ENCODE assay signal across 12 cellular contexts in genomic region chr10:4051408-4052151, GRCh38.
A peak's percentile ranks its signal among the peaks of the same experiment; 100 is the strongest.
DNase-seq lines count a peak whose midpoint lies in the region; ATAC-seq, FAIRE-seq and TF ChIP-seq lines count a peak whose summit lies in the region.
"Had no signal": no experiment of that assay in that cellular context is flagged by ENCODE, and none has a peak within 500 bp of the region (broad histone marks: within the 10 kb centered on the region; RNA-seq: fewer than 3 reads in every experiment).

No MANE protein-coding gene starts in this region.

- H2AFZ ChIP-seq in K562 (ENCODE audit: low read depth, low read length): peak overlapping the region; percentile 63
- peak overlapping the region; percentile 20 for H2AFZ ChIP-seq in hepatocyte

- no peak overlapping the region for H3K4me3 Mint-ChIP-seq in naive thymus-derived CD4-positive, alpha-beta T cell
- H3K4me3 Mint-ChIP-seq: activated naive CD8-positive, alpha-beta T cell had no signal

- CTCF ChIA-PET in K562 (lab: Yijun Ruan, JAX; ENCODE audit: low intra/inter-chr PET ratio): no interaction called here
- CTCF ChIA-PET in naive thymus-derived CD4-positive, alpha-beta T cell (lab: Charles Lee): interaction anchor here (0.6 kb wide), 2 partner anchors 29 to 980 kb away, joined by 3 to 4 read pairs; no protein-coding TSS in a partner anchor

- H3K4me2 ChIP-seq in K562 (ENCODE audit: insufficient read depth, low read length): 0 out of 2 replicates have a peak overlapping the region, but pooled peaks have one; percentile 6
- peak overlapping the region; percentile 42 for H3K4me2 ChIP-seq in hepatocyte

- H3K4me1 ChIP-seq in K562 (replicated peaks in 1 of 2; ENCODE audit: control insufficient read depth in 2 of 2, insufficient read depth in 2 of 2, low read length in 2 of 2) (no peaks in the 10 kb centered on the region), hepatocyte (ENCODE audit: insufficient read depth) (no peaks in the 10 kb centered on the region), sigmoid colon (peaks cover 4 to 65% (median 33%) of the 10 kb centered on the region in 4 donors)
- no peaks in the 10 kb centered on the region for H3K4me1 ChIP-seq in naive thymus-derived CD4-positive, alpha-beta T cell (ENCODE audit: control insufficient read depth in 2 of 2, insufficient read depth in 2 of 2, low read length in 2 of 2)

- intact Hi-C loops in K562 (cut with micrococcal nuclease): no loop called here
- intact Hi-C loops in sigmoid colon (cut with DNase I): no loop called here
- intact Hi-C loops in naive thymus-derived CD4-positive, alpha-beta T cell (cut with micrococcal nuclease): no loop called here

- H4K20me1 ChIP-seq in K562 (replicated peaks; ENCODE audit: control insufficient read depth, insufficient read depth, low read length) (no peaks in the 10 kb centered on the region), hepatocyte (ENCODE audit: insufficient read depth, poor library complexity, severe bottlenecking) (no peaks in the 10 kb centered on the region)

- peak; percentile 36 for ATAC-seq in K562
- no peak for ATAC-seq in naive thymus-derived CD4-positive, alpha-beta T cell

- peaks cover 0 to 7% (median 0%) of the 10 kb centered on the region in 11 donors for H3K9me3 Mint-ChIP-seq in naive thymus-derived CD4-positive, alpha-beta T cell

- H3K27me3 ChIP-seq in K562 (ENCODE audit: control insufficient read depth in 2 of 2, insufficient read depth in 2 of 2, low read length in 2 of 2) (peaks cover 0 to 6% of the 10 kb centered on the region in 2 experiments; a peak in 1 of 5 replicates), hepatocyte (no peaks in the 10 kb centered on the region), sigmoid colon (no peaks in the 10 kb centered on the region)
- no peaks in the 10 kb centered on the region for H3K27me3 ChIP-seq in naive thymus-derived CD4-positive, alpha-beta T cell (ENCODE audit: control insufficient read depth in 2 of 2, insufficient read depth in 2 of 2, low read length in 2 of 2)

- 12% methylated on average over 12 of the region's 13 CpGs for WGBS in K562 (ENCODE audit: insufficient coverage, low coverage, missing lambda C conversion rate)
- 87% methylated on average over 13 of the region's 13 CpGs for WGBS in hepatocyte (ENCODE audit: low lambda C conversion rate, missing lambda C conversion rate)
- 67 to 74% methylated on average over 13 of the region's 13 CpGs for WGBS in sigmoid colon, 2 donors

- H3K79me2 ChIP-seq in K562 (ENCODE audit: control insufficient read depth, insufficient read depth, low read length): no peaks in the 10 kb centered on the region
- no peaks in the 10 kb centered on the region for H3K79me2 ChIP-seq in hepatocyte

- DNase-seq in EH (ENCODE audit: low read depth) (peak; percentile 43), K562 (ENCODE audit: extremely low read depth in 1 of 4, low spot score in 3 of 4) (no peak), hepatocyte (ENCODE audit: low spot score) (no peak), sigmoid colon (no peak), RKO (ENCODE audit: low spot score) (no peak), UCSD-AML1 (lab: John Stamatoyannopoulos, UW; ENCODE audit: unreplicated experiment) (no peak), nucleus accumbens (lab: John Stamatoyannopoulos, UW) (no peak)
- no peak for DNase-seq in naive thymus-derived CD4-positive, alpha-beta T cell
- DNase-seq: activated CD4-positive, CD25-positive, alpha-beta regulatory T cell treated with anti-CD3 and anti-CD28 coated beads, Interleukin-2, amount 50 U/mL, for 72 hours; NCI-H1417 had no signal

- no peak for TF ChIP-seq RAD21 in K562 (CRISPR knock-in tag; conservative IDR thresholded peaks at IDR 0.05 in 1 of 2, IDR thresholded peaks at IDR 0.05 in 1 of 2)

- BruUV-seq in K562 (replicated peaks; lab: Mats Ljungman, UMichigan): no TSS peak

- in situ Hi-C loops in K562 (cut with MboI): no loop called here

- H3K36me3 Mint-ChIP-seq in naive thymus-derived CD4-positive, alpha-beta T cell: peaks cover 0 to 7% (median 0%) of the 10 kb centered on the region in 5 donors
- H3K36me3 Mint-ChIP-seq: activated naive CD8-positive, alpha-beta T cell had no signal

- H3K36me3 ChIP-seq in K562 (ENCODE audit: control insufficient read depth, insufficient read depth, low read length) (no peaks in the 10 kb centered on the region), hepatocyte (replicated peaks; ENCODE audit: insufficient read depth, low read depth) (no peaks in the 10 kb centered on the region), sigmoid colon (no peaks in the 10 kb centered on the region)
- H3K36me3 ChIP-seq in naive thymus-derived CD4-positive, alpha-beta T cell (ENCODE audit: control insufficient read depth in 2 of 3, insufficient read depth in 3 of 3, low read length in 3 of 3): no peaks in the 10 kb centered on the region

- H3K27ac Mint-ChIP-seq in naive thymus-derived CD4-positive, alpha-beta T cell: no peak overlapping the region
- H3K27ac Mint-ChIP-seq: activated naive CD8-positive, alpha-beta T cell had no signal

- POLR2A ChIA-PET in K562 (lab: Yijun Ruan, JAX): interaction anchor here (0.6 kb wide), 1 partner anchor 268 kb away, joined by 5 read pairs; no protein-coding TSS in a partner anchor
- POLR2A ChIA-PET in naive thymus-derived CD4-positive, alpha-beta T cell (lab: Charles Lee): interaction anchor here (0.7 kb wide), 1 partner anchor 769 kb away, joined by 6 read pairs; no protein-coding TSS in a partner anchor

- TF ChIP-seq POLR2A in K562 (conservative IDR thresholded peaks at IDR 0.05) (no peak), sigmoid colon (IDR thresholded peaks at IDR 0.05) (no peak)

- H3K27me3 Mint-ChIP-seq in naive thymus-derived CD4-positive, alpha-beta T cell: peaks cover 0 to 4% (median 2%) of the 10 kb centered on the region in 5 donors
- H3K27me3 Mint-ChIP-seq: activated naive CD8-positive, alpha-beta T cell had no signal

- H3K27ac ChIP-seq in K562 (ENCODE audit: extremely low read depth, low read depth, low read length) (no peak overlapping the region), hepatocyte (peak overlapping the region; percentile 53), sigmoid colon (peak overlapping the region; percentile 60 to 72 (median 70))
- H3K27ac ChIP-seq in naive thymus-derived CD4-positive, alpha-beta T cell (ENCODE audit: low read depth, low read length): no peak overlapping the region
- H3K27ac ChIP-seq: C4-2B had no signal

- H3K9ac ChIP-seq in K562 (ENCODE audit: insufficient read depth in 1 of 2, low read depth in 2 of 2, low read length in 2 of 2): no peak overlapping the region

- peaks cover 0 to 8% (median 0%) of the 10 kb centered on the region in 7 donors for H3K4me1 Mint-ChIP-seq in naive thymus-derived CD4-positive, alpha-beta T cell

- H3K9me1 ChIP-seq in K562 (ENCODE audit: control insufficient read depth, insufficient read depth, low read length): no peaks in the 10 kb centered on the region

- TF ChIP-seq EP300 in K562 (IDR thresholded peaks at IDR 0.05; ENCODE audit: low read length) (no peak), sigmoid colon (IDR thresholded peaks at IDR 0.05) (no peak)

- H3K9me3 ChIP-seq in K562 (replicated peaks; ENCODE audit: control insufficient read depth, insufficient read depth, low read depth, low read length) (no peaks in the 10 kb centered on the region), hepatocyte (ENCODE audit: low read depth) (no peaks in the 10 kb centered on the region), sigmoid colon (no peaks in the 10 kb centered on the region)
- no peaks in the 10 kb centered on the region for H3K9me3 ChIP-seq in naive thymus-derived CD4-positive, alpha-beta T cell (ENCODE audit: control insufficient read depth in 2 of 3, low read length in 3 of 3)

- H3K4me3 ChIP-seq in K562 (no peak overlapping the region), hepatocyte (no peak overlapping the region), sigmoid colon (peak overlapping the region in 3 of 4 donors; percentile 27 to 31 (median 30))
- H3K4me3 ChIP-seq in naive thymus-derived CD4-positive, alpha-beta T cell (ENCODE audit: low read length): no peak overlapping the region

- TF ChIP-seq CTCF in K562 (IDR thresholded peaks at IDR 0.05 in 2 of 3, conservative IDR thresholded peaks at IDR 0.05 in 1 of 3; ENCODE audit: insufficient read depth in 2 of 3, low read depth in 1 of 3, low read length in 3 of 3) (no peak), hepatocyte (IDR thresholded peaks at IDR 0.05; ENCODE audit: poor library complexity) (no peak), sigmoid colon (IDR thresholded peaks at IDR 0.05) (no peak)

- no peak for FAIRE-seq in K562 (lab: Jason Lieb, UNC)

- H3K9me2 ChIP-seq in hepatocyte (replicated peaks; ENCODE audit: insufficient read depth): no peaks in the 10 kb centered on the region

Comparison
In these comparisons a context has a peak if more than half of its experiments do, and no peak if none do; other contexts are left out.
1. H3K27ac ChIP-seq: peak in hepatocyte (single experiment) and sigmoid colon (4 of 4); none in K562 (single experiment) and naive thymus-derived CD4-positive, alpha-beta T cell (single experiment).
2. H3K4me3 ChIP-seq: peak in sigmoid colon (3 of 4); none in K562 (single experiment), hepatocyte (single experiment) and naive thymus-derived CD4-positive, alpha-beta T cell (single experiment).